Comparison of ENCODE assay signal across 8 cellular contexts in genomic region chr11:16986434-16987204, GRCh38. TPM values are rescaled to one million over a fixed set of nuclear protein-coding genes. Genes with fewer than 3 reads are reported as not detected.
DNase-seq lines count a peak whose midpoint lies in the region; ATAC-seq and TF ChIP-seq lines count a peak whose summit lies in the region.

No MANE protein-coding gene starts in this region.

- peak overlapping the region in 1 of 2 donors; percentile 30 for H3K27ac ChIP-seq in coronary artery

- H3K4me3 Mint-ChIP-seq in Calu3 (ENCODE audit: low read depth, unreplicated experiment): peak overlapping the region; percentile 49
- H3K4me3 Mint-ChIP-seq in activated CD8-positive, alpha-beta T cell treated with anti-CD3 and anti-CD28 coated beads for 36 hours: no peak overlapping the region

- no peaks in the 10 kb centered on the region for H3K27me3 Mint-ChIP-seq in Calu3 (ENCODE audit: unreplicated experiment)
- H3K27me3 Mint-ChIP-seq in activated CD8-positive, alpha-beta T cell treated with anti-CD3 and anti-CD28 coated beads for 36 hours: no peaks in the 10 kb centered on the region

- POLR2A ChIA-PET in activated CD8-positive, alpha-beta T cell treated with anti-CD3 and anti-CD28 coated beads for 36 hours (lab: Charles Lee): interaction anchor here (1.0 kb wide), 1 partner anchor 11 kb away, joined by 3 read pairs; no protein-coding TSS in a partner anchor

- peaks cover 52% of the 10 kb centered on the region for H3K36me3 Mint-ChIP-seq in Calu3 (ENCODE audit: insufficient read depth, unreplicated experiment)
- H3K36me3 Mint-ChIP-seq in activated CD8-positive, alpha-beta T cell treated with anti-CD3 and anti-CD28 coated beads for 36 hours (ENCODE audit: low read depth): no peaks in the 10 kb centered on the region

- H3K9me3 Mint-ChIP-seq in Calu3 (ENCODE audit: low read depth, unreplicated experiment): no peaks in the 10 kb centered on the region
- H3K9me3 Mint-ChIP-seq in activated CD8-positive, alpha-beta T cell treated with anti-CD3 and anti-CD28 coated beads for 36 hours: no peaks in the 10 kb centered on the region

- intact Hi-C loops in Calu3 (cut with micrococcal nuclease; ENCODE audit: unreplicated experiment) (loop anchor here (2.0 to 10.0 kb wide), 3 partner anchors 26 to 52 kb away; no protein-coding TSS in a partner anchor), cardiac septum (cut with DNase I) (no loop called here)
- intact Hi-C loops in activated CD8-positive, alpha-beta T cell treated with anti-CD3 and anti-CD28 coated beads for 36 hours (cut with micrococcal nuclease): no loop called here

- TF ChIP-seq CTCF in Calu3 (IDR thresholded peaks at IDR 0.05; ENCODE audit: unreplicated experiment): no peak
- TF ChIP-seq CTCF in activated CD8-positive, alpha-beta T cell treated with anti-CD3 and anti-CD28 coated beads for 36 hours (IDR thresholded peaks at IDR 0.05): no peak
- TF ChIP-seq CTCF in coronary artery (IDR thresholded peaks at IDR 0.05): no peak

- H3K4me3 ChIP-seq in coronary artery: no peak overlapping the region

- peak overlapping the region; percentile 80 for H3K27ac Mint-ChIP-seq in Calu3 (ENCODE audit: unreplicated experiment)
- H3K27ac Mint-ChIP-seq in activated CD8-positive, alpha-beta T cell treated with anti-CD3 and anti-CD28 coated beads for 36 hours: no peak overlapping the region

- CTCF ChIA-PET in Calu3 (lab: Charles Lee): interaction anchor here (0.6 to 1.4 kb wide), 13 partner anchors 14 to 812 kb away, joined by 3 to 5 read pairs (median 3); no protein-coding TSS in a partner anchor
- CTCF ChIA-PET in activated CD8-positive, alpha-beta T cell treated with anti-CD3 and anti-CD28 coated beads for 36 hours (lab: Charles Lee): interaction anchor here (0.9 to 1.2 kb wide), 2 partner anchors 11 to 77 kb away, joined by 3 to 4 read pairs; no protein-coding TSS in a partner anchor

- no TSS peak for BruUV-seq in Calu3 (replicated peaks; lab: Mats Ljungman, UMichigan)

- ATAC-seq in GM19463 (IDR thresholded peaks at IDR 0.05; ENCODE audit: unreplicated experiment): peak; percentile 97
- peak; percentile 98 for ATAC-seq in HG03460 (IDR thresholded peaks at IDR 0.05; ENCODE audit: unreplicated experiment)
- ATAC-seq in activated CD8-positive, alpha-beta T cell treated with anti-CD3 and anti-CD28 coated beads for 36 hours: peak; percentile 95

- peak; percentile 82 for DNase-seq in Calu3
- peak; percentile 84 for DNase-seq in activated CD8-positive, alpha-beta T cell treated with anti-CD3 and anti-CD28 coated beads for 36 hours
- peak; percentile 78 for DNase-seq in kidney glomerular epithelial cell (lab: John Stamatoyannopoulos, UW)
- DNase-seq in stimulated activated CD8-positive, alpha-beta memory T cell treated with anti-CD3 and anti-CD28 coated beads, Interleukin-4, amount 100 ng/mL, for 48 hours: peak; percentile 65
- no peak for DNase-seq in coronary artery (ENCODE audit: low spot score)
- no peak for DNase-seq in cardiac septum (ENCODE audit: low spot score)

- peaks cover 81% of the 10 kb centered on the region for H3K4me1 Mint-ChIP-seq in Calu3 (ENCODE audit: low read depth, unreplicated experiment)
- peaks cover 35% of the 10 kb centered on the region for H3K4me1 Mint-ChIP-seq in activated CD8-positive, alpha-beta T cell treated with anti-CD3 and anti-CD28 coated beads for 36 hours (ENCODE audit: low read depth)

RNA-seq across cellular contexts. Expression of gene PLEKHA7, which starts 27.6 kb away (rescaled TPM):
- total RNA-seq in Calu3 (2022): 138 and 167 TPM in 2 replicates
- total RNA-seq in activated CD8-positive, alpha-beta T cell treated with anti-CD3 and anti-CD28 coated beads for 36 hours: 1 to 10 TPM; 6.0 to 6.6 TPM
- total RNA-seq in cardiac septum: 77.1 TPM

Comparison
In these comparisons a context has a peak if more than half of its experiments do, and no peak if none do; other contexts are left out.
1. DNase-seq: peak in Calu3 (single experiment), activated CD8-positive, alpha-beta T cell treated with anti-CD3 and anti-CD28 coated beads for 36 hours (single experiment), kidney glomerular epithelial cell (single experiment) and stimulated activated CD8-positive, alpha-beta memory T cell treated with anti-CD3 and anti-CD28 coated beads, Interleukin-4, amount 100 ng/mL, for 48 hours (single experiment); none in coronary artery (single experiment) and cardiac septum (single experiment).
2. RNA of gene PLEKHA7, which starts 27.6 kb away (total RNA-seq): 138 to 167 TPM in Calu3 and 77.1 TPM in cardiac septum (single experiment); 6.0 to 6.6 TPM in activated CD8-positive, alpha-beta T cell treated with anti-CD3 and anti-CD28 coated beads for 36 hours; every median in the first group is over 10 times any median in the second.
3. Peak in every context shown above with its lines, with median percentiles within 50 percentile points of each other: ATAC-seq.